9 cellular contexts compared by ENCODE assay signal in the genomic region with DNA sequence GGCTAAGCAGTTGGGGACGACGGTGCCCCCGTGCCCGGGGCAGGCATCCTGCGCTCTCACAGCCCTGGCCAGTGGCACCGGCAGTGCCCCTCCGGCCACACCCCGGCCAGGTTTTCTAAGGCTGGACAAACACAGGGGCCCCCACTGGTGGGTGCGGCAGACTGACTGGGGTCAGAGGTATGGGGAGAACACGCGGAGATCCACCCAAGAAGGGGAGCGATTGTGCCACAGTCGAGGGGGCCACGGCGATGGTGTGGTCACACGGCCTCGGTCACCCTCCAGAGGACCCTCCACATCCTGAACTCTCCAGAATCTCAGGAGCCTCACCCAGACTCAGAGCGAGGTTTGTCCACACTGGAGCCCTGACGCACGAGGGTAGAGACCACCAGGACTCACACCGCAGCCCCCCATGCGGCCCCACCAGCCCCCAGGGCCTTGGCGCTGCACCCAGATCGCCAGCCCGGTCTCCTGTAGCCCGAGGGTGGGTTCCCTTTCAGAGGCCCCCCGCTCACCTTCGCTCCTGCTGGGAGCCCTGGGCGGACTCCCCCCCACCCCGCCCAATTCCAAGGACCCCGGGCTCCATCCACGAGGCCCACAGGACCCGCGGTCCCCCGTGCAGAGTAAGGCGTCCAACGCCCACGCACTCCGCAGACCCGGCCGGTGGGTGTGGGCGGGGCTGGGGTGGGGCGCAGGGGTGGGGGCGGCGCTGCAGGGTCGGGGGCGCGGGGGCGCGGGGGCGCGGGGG. TPM values are rescaled to one million over a fixed set of nuclear protein-coding genes. Genes with fewer than 3 reads are reported as not detected.
DNase-seq lines count a peak whose midpoint lies in the region; ATAC-seq, FAIRE-seq and TF ChIP-seq lines count a peak whose summit lies in the region.
"Had no signal": no experiment of that assay in that cellular context is flagged by ENCODE, and none has a peak within 500 bp of the region (broad histone marks: within the 10 kb centered on the region; RNA-seq: fewer than 3 reads in every experiment).

No MANE protein-coding gene starts in this region.

- TF ChIP-seq EP300 in H1 (IDR thresholded peaks at IDR 0.05; ENCODE audit: borderline replicate concordance in 1 of 2, low read depth in 2 of 2, low read length in 2 of 2) = no peak

- H4K5ac ChIP-seq in H1 (ENCODE audit: insufficient read length, low read depth, low read length) = no peak overlapping the region

- no peaks in the 10 kb centered on the region; the same call in 1 of the 2 replicates for H3K23me2 ChIP-seq in H1 (ENCODE audit: low read depth, low read length)

- peaks cover 0 to 4% (median 0%) of the 10 kb centered on the region in 4 experiments; a peak in 1 of 7 replicates for H3K4me1 ChIP-seq in H1 (replicated peaks in 1 of 4; ENCODE audit: control insufficient read depth in 3 of 4, insufficient read depth in 4 of 4, low read length in 3 of 4)
- H3K4me1 ChIP-seq in psoas muscle = no peaks in the 10 kb centered on the region
- H3K4me1 ChIP-seq in PC-9 (replicated peaks; ENCODE audit: insufficient read depth) = no peaks in the 10 kb centered on the region
- H3K4me1 ChIP-seq in PC-3 (ENCODE audit: insufficient read depth, low read length) = no peaks in the 10 kb centered on the region

- no peak overlapping the region for H3K18ac ChIP-seq in H1 (ENCODE audit: extremely low read depth, low read length)

- TF ChIP-seq RAD21 in H1 (IDR thresholded peaks at IDR 0.05 in 1 of 2, conservative IDR thresholded peaks at IDR 0.05 in 1 of 2; ENCODE audit: low read depth in 2 of 2, low read length in 2 of 2) = no peak

- no peak overlapping the region for H2AK5ac ChIP-seq in H1 (ENCODE audit: low read depth, low read length)

- H2BK12ac ChIP-seq in H1 (ENCODE audit: low read depth, low read length) = 0 out of 2 replicates have a peak overlapping the region, but pooled peaks have one; percentile 39

- H3K14ac ChIP-seq in H1 (ENCODE audit: insufficient read length) = no peak overlapping the region

- H3F3A ChIP-seq in PC-9 (ENCODE audit: insufficient read depth, low read depth) (no peaks in the 10 kb centered on the region; the same call in 1 of the 2 replicates), PC-3 (ENCODE audit: low read length, unreplicated experiment) (no peaks in the 10 kb centered on the region)

- no peaks in the 10 kb centered on the region for H3K79me1 ChIP-seq in H1 (ENCODE audit: low read depth, low read length)

- H3K4me3 ChIP-seq in GM06990 (replicated peaks; ENCODE audit: low read depth, low read length) (peak overlapping the region; percentile 42), H1 (ENCODE audit: extremely low read depth in 1 of 4, insufficient read depth in 2 of 4, low read depth in 3 of 4, low read length in 4 of 4) (no peak overlapping the region; a peak in 1 of 8 replicates), psoas muscle (peak overlapping the region; percentile 5), PC-9 (no peak overlapping the region), PC-3 (ENCODE audit: low read length) (no peak overlapping the region)

- H3K27me3 ChIP-seq in GM06990 (replicated peaks; ENCODE audit: control insufficient read depth, insufficient read depth, low read length) = no peaks in the 10 kb centered on the region
- H3K27me3 ChIP-seq in H1 (replicated peaks in 1 of 4; ENCODE audit: control insufficient read depth in 3 of 4, extremely low read depth in 1 of 4, insufficient read depth in 3 of 4, low read length in 3 of 4) = peaks cover 0 to 15% (median 11%) of the 10 kb centered on the region in 4 experiments; a peak in 4 of 7 replicates
- no peaks in the 10 kb centered on the region for H3K27me3 ChIP-seq in psoas muscle (ENCODE audit: insufficient read depth in 3 of 3, low read length in 2 of 3)
- peaks cover 51% of the 10 kb centered on the region for H3K27me3 ChIP-seq in PC-9 (ENCODE audit: insufficient read depth, low read depth)
- H3K27me3 ChIP-seq in PC-3 (ENCODE audit: low read length) = no peaks in the 10 kb centered on the region

- H2BK120ac ChIP-seq in H1 (replicated peaks; ENCODE audit: low read depth, low read length) = no peak overlapping the region

- no peak overlapping the region for H3K56ac ChIP-seq in H1 (replicated peaks; ENCODE audit: insufficient read length, low read depth, low read length)

- H3K9ac ChIP-seq in H1 (replicated peaks in 1 of 4; ENCODE audit: extremely low read depth in 1 of 4, low read depth in 3 of 4, low read length in 3 of 4) (no peak overlapping the region), PC-3 (ENCODE audit: low read length) (no peak overlapping the region)

- H2BK20ac ChIP-seq in H1 (ENCODE audit: low read length) = no peak overlapping the region

- CTCF ChIA-PET in H1 (lab: Charles Lee; ENCODE audit: partially characterized antibody) = interaction anchor here (1.2 to 2.5 kb wide), 4 partner anchors 8 to 35 kb away, joined by 3 to 8 read pairs (median 6); partner anchors contain the start of gene NEU4
- CTCF ChIA-PET in PC-9 (lab: Charles Lee) = no interaction called here
- CTCF ChIA-PET in PC-3 (lab: Charles Lee) = no interaction called here

- no peaks in the 10 kb centered on the region for H3K9me3 ChIP-seq in H1 (ENCODE audit: insufficient read depth in 2 of 2, low read depth in 1 of 2, low read length in 1 of 2)
- no peaks in the 10 kb centered on the region for H3K9me3 ChIP-seq in psoas muscle
- no peaks in the 10 kb centered on the region for H3K9me3 ChIP-seq in PC-9 (ENCODE audit: insufficient read depth, low read depth)
- no peaks in the 10 kb centered on the region for H3K9me3 ChIP-seq in PC-3 (ENCODE audit: low read length)

- no peak for FAIRE-seq in H1 (lab: Jason Lieb, UNC)

- 86% methylated on average over 23 of the region's 52 CpGs; no CpG with 5 or more reads in 1 of the 2 experiments for WGBS in H1 (ENCODE audit: extremely low coverage in 1 of 2, insufficient coverage in 1 of 2, insufficient read length in 1 of 2, insufficient replicate concordance in 2 of 2, low coverage in 1 of 2, low lambda C conversion rate in 2 of 2, missing lambda C conversion rate in 1 of 2), 2 experiments
- WGBS in psoas muscle, 3 donors = 49 to 78% (median 75%) methylated on average over 30 to 52 of the region's 52 CpGs

- no peaks in the 10 kb centered on the region for H3K36me3 ChIP-seq in GM06990 (ENCODE audit: control insufficient read depth, insufficient read depth, low read length)
- H3K36me3 ChIP-seq in H1 (ENCODE audit: control insufficient read depth in 2 of 4, insufficient read depth in 4 of 4, low read length in 3 of 4) = no peaks in the 10 kb centered on the region
- H3K36me3 ChIP-seq in psoas muscle (ENCODE audit: insufficient read depth in 1 of 2, low read depth in 1 of 2) = no peaks in the 10 kb centered on the region
- H3K36me3 ChIP-seq in PC-9 (ENCODE audit: low read depth) = no peaks in the 10 kb centered on the region
- no peaks in the 10 kb centered on the region for H3K36me3 ChIP-seq in PC-3 (ENCODE audit: low read depth, low read length)

- H3K23ac ChIP-seq in H1 (ENCODE audit: insufficient read length) = no peak overlapping the region

- H2BK5ac ChIP-seq in H1 (ENCODE audit: low read depth, low read length) = no peak overlapping the region

- DNase-seq in GM06990 (ENCODE audit: extremely low read depth, insufficient read length) = peak; percentile 9
- DNase-seq in H1 (ENCODE audit: low read depth in 1 of 2, low spot score in 2 of 2) = peak in 1 of 2 experiments; percentile 51
- DNase-seq in psoas muscle = peak; percentile 16 to 54
- DNase-seq in PC-9 = no peak
- no peak for DNase-seq in AG08395 (ENCODE audit: low spot score)
- no peak for DNase-seq in globus pallidus (ENCODE audit: low spot score)
- no peak for DNase-seq in PC-3
- DNase-seq: foreskin melanocyte had no signal

- H2AFZ ChIP-seq in H1 (ENCODE audit: low read length) (no peak overlapping the region), PC-9 (no peak overlapping the region), PC-3 (ENCODE audit: low read length) (no peak overlapping the region)

- H3K9me2 ChIP-seq in PC-9 (ENCODE audit: insufficient read depth) (no peaks in the 10 kb centered on the region), PC-3 (replicated peaks; ENCODE audit: low read length) (no peaks in the 10 kb centered on the region)

- 0 out of 4 replicates have a peak overlapping the region, but pooled peaks of 1 of the 2 experiments have one; percentile 40 for H3K4me2 ChIP-seq in H1 (ENCODE audit: insufficient read depth in 1 of 2, low read depth in 2 of 2, low read length in 2 of 2)
- no peak overlapping the region for H3K4me2 ChIP-seq in PC-9
- H3K4me2 ChIP-seq in PC-3 (ENCODE audit: low read length) = no peak overlapping the region

- no peak overlapping the region for H4K91ac ChIP-seq in H1 (replicated peaks; ENCODE audit: insufficient read length, low read length)

- no peak overlapping the region; the same call in 1 of the 2 replicates for H4K8ac ChIP-seq in H1 (ENCODE audit: extremely low read depth, insufficient read depth, low read length)

- H4K20me1 ChIP-seq in H1 (replicated peaks in 1 of 2; ENCODE audit: control insufficient read depth in 1 of 2, insufficient read depth in 2 of 2, low read length in 2 of 2) (no peaks in the 10 kb centered on the region), PC-9 (ENCODE audit: insufficient read depth) (no peaks in the 10 kb centered on the region), PC-3 (ENCODE audit: low read length) (no peaks in the 10 kb centered on the region)

- TF ChIP-seq CTCF in GM06990 (IDR thresholded peaks at IDR 0.05; ENCODE audit: insufficient read depth, low read length, poor library complexity, severe bottlenecking) (no peak), H1 (IDR thresholded peaks at IDR 0.05; ENCODE audit: control extremely low read depth in 1 of 3, insufficient read depth in 1 of 3, low read depth in 1 of 3, low read length in 3 of 3) (no peak), psoas muscle (IDR thresholded peaks at IDR 0.05) (no peak), PC-9 (conservative IDR thresholded peaks at IDR 0.05) (no peak), PC-3 (conservative IDR thresholded peaks at IDR 0.05; ENCODE audit: low read depth, low read length) (no peak)

- H2BK15ac ChIP-seq in H1 (ENCODE audit: low read length) = 0 out of 2 replicates have a peak overlapping the region, but pooled peaks have one; percentile 46

- no peak overlapping the region for H3K4ac ChIP-seq in H1 (replicated peaks; ENCODE audit: insufficient read length, low read depth, low read length)

- no peak for TF ChIP-seq POLR2A in H1 (IDR thresholded peaks at IDR 0.05; ENCODE audit: control extremely low read depth in 1 of 2, low read depth in 2 of 2, low read length in 2 of 2)

- POLR2A ChIA-PET in H1 (lab: Charles Lee; ENCODE audit: partially characterized antibody) = interaction anchor here (1.7 to 2.5 kb wide), 2 partner anchors 16 to 26 kb away, joined by 3 to 6 read pairs; partner anchors contain the start of gene RTP5
- POLR2A ChIA-PET in PC-9 (lab: Charles Lee; ENCODE audit: unreplicated experiment) = interaction anchor here (0.6 to 0.7 kb wide), 2 partner anchors 63 to 653 kb away, joined by 11 to 19 read pairs; no protein-coding TSS in a partner anchor
- POLR2A ChIA-PET in PC-3 (lab: Charles Lee; ENCODE audit: unreplicated experiment) = no interaction called here

- H3K27ac ChIP-seq in H1 (ENCODE audit: low read depth, low read length) = no peak overlapping the region
- peak overlapping the region; percentile 9 for H3K27ac ChIP-seq in psoas muscle
- H3K27ac ChIP-seq in PC-9 = no peak overlapping the region
- no peak overlapping the region for H3K27ac ChIP-seq in PC-3 (ENCODE audit: low read length)

- ATAC-seq in HG03175 (IDR thresholded peaks at IDR 0.05; ENCODE audit: unreplicated experiment) = peak; percentile 20
- peak in 2 of 4 donors; percentile 13 to 25 for ATAC-seq in psoas muscle
- ATAC-seq in PC-3 = no peak

- H3K79me2 ChIP-seq in H1 (ENCODE audit: control insufficient read depth in 1 of 2, insufficient read depth in 2 of 2, low read length in 2 of 2) (no peaks in the 10 kb centered on the region), PC-9 (ENCODE audit: low read depth) (no peaks in the 10 kb centered on the region), PC-3 (ENCODE audit: low read length) (no peaks in the 10 kb centered on the region)

- BruUV-seq in PC-9 (replicated peaks; lab: Mats Ljungman, UMichigan) (no TSS peak), PC-3 (replicated peaks; lab: Mats Ljungman, UMichigan) (no TSS peak)

- intact Hi-C loops in psoas muscle (cut with DNase I) = loop anchor here in 1 of 2 donors (2.0 kb wide), 1 partner anchor 21 kb away; no protein-coding TSS in a partner anchor
- intact Hi-C loops in PC-9 (cut with micrococcal nuclease; ENCODE audit: unreplicated experiment) = loop anchor here (2.0 kb wide), 1 partner anchor 69 kb away; no protein-coding TSS in a partner anchor
- intact Hi-C loops in PC-3 (cut with micrococcal nuclease) = no loop called here

RNA-seq across cellular contexts. Expression of gene PDCD1, which starts 15.2 kb away (rescaled TPM):
- total RNA-seq in H1 (2021; fragmentation: NEBNext Ultra II Directional; extraction: Animal tissue kit (Norgen Biotek cat#: 25700)) = 0.48 and 0.73 TPM in 2 replicates
- polyA plus RNA-seq in H1 (2011; rRNA removed) (1.1 and 1.5 TPM in 2 replicates), psoas muscle (under 1 TPM; 0.03 to 0.06 (median 0.05) TPM)
- 1.1 TPM for polyA plus RNA-seq in H1 (2011; cell fraction: cytosol; rRNA removed)
- polyA plus RNA-seq in H1 (2011; cell fraction: nucleus; rRNA removed) = 1.8 TPM
- 0.37 to 0.80 TPM (median 0.56 TPM) in 4 replicates for polyA plus RNA-seq in H1 (2012, experiment 1 of 2)
- 0.41 TPM for polyA plus RNA-seq in H1 (2012, experiment 2 of 2)
- 1.5 TPM for polyA plus RNA-seq in H1 (2013, experiment 1 of 2)
- 1.5 TPM for polyA plus RNA-seq in H1 (2013, experiment 2 of 2)
- 0.22 and 0.24 TPM in 2 replicates for polyA minus RNA-seq in H1 (2011; rRNA and poly(A)+ RNA removed)
- 2.5 TPM for polyA minus RNA-seq in H1 (2011; cell fraction: cytosol; rRNA and poly(A)+ RNA removed)
- polyA minus RNA-seq in H1 (2011; cell fraction: nucleus; rRNA and poly(A)+ RNA removed) = 0.30 TPM
- total RNA-seq in psoas muscle (under 1 TPM in 2 of 4 donors, not detected in 2; 0.20 to 0.30 TPM), PC-9 (2021) (not detected in 2 replicates), PC-3 (2014; rRNA removed) (not detected in 2 replicates)

RNA-seq across cellular contexts. Expression of gene RTP5, which starts 26.0 kb away (rescaled TPM):
- not detected in 2 replicates for total RNA-seq in H1 (2021; fragmentation: NEBNext Ultra II Directional; extraction: Animal tissue kit (Norgen Biotek cat#: 25700))
- polyA plus RNA-seq in H1 (2011; rRNA removed) (0.03 TPM in 1 of 2 replicates, not detected in the other), psoas muscle (under 1 TPM in 1 of 3 donors, not detected in 2; 0.01 TPM)
- polyA plus RNA-seq in H1 (2011; cell fraction: cytosol; rRNA removed) = not detected
- not detected for polyA plus RNA-seq in H1 (2011; cell fraction: nucleus; rRNA removed)
- not detected in 4 replicates for polyA plus RNA-seq in H1 (2012, experiment 1 of 2)
- not detected for polyA plus RNA-seq in H1 (2012, experiment 2 of 2)
- polyA plus RNA-seq in H1 (2013, experiment 1 of 2) = not detected
- not detected for polyA plus RNA-seq in H1 (2013, experiment 2 of 2)
- polyA minus RNA-seq in H1 (2011; rRNA and poly(A)+ RNA removed) = not detected in 2 replicates
- not detected for polyA minus RNA-seq in H1 (2011; cell fraction: cytosol; rRNA and poly(A)+ RNA removed)
- polyA minus RNA-seq in H1 (2011; cell fraction: nucleus; rRNA and poly(A)+ RNA removed) = not detected
- total RNA-seq in psoas muscle (not detected), PC-9 (2021) (not detected in 2 replicates), PC-3 (2014; rRNA removed) (not detected in 2 replicates)

RNA-seq across cellular contexts. Expression of gene NEU4, which starts 34.5 kb away (rescaled TPM):
- total RNA-seq in H1 (2021; fragmentation: NEBNext Ultra II Directional; extraction: Animal tissue kit (Norgen Biotek cat#: 25700)) = 0.50 and 0.82 TPM in 2 replicates
- 0.32 and 0.89 TPM in 2 replicates for polyA plus RNA-seq in H1 (2011; rRNA removed)
- polyA plus RNA-seq in H1 (2011; cell fraction: cytosol; rRNA removed) = 0.45 TPM
- polyA plus RNA-seq in H1 (2011; cell fraction: nucleus; rRNA removed) = 2.0 TPM
- 0.23 to 0.82 TPM (median 0.62 TPM) in 3 of 4 replicates, not detected in the other for polyA plus RNA-seq in H1 (2012, experiment 1 of 2)
- polyA plus RNA-seq in H1 (2012, experiment 2 of 2) = 0.28 TPM
- polyA plus RNA-seq in H1 (2013, experiment 1 of 2) = 0.39 TPM
- polyA plus RNA-seq in H1 (2013, experiment 2 of 2) = 0.07 TPM
- not detected in 2 replicates for polyA minus RNA-seq in H1 (2011; rRNA and poly(A)+ RNA removed)
- not detected for polyA minus RNA-seq in H1 (2011; cell fraction: cytosol; rRNA and poly(A)+ RNA removed)
- polyA minus RNA-seq in H1 (2011; cell fraction: nucleus; rRNA and poly(A)+ RNA removed) = 0.50 TPM
- 10 to 100 TPM in 2 of 4 donors, 1 to 10 TPM in 1, under 1 TPM in 1; 0.44 to 18.0 (median 9.1) TPM for total RNA-seq in psoas muscle
- polyA plus RNA-seq in psoas muscle = 10 to 100 TPM in 1 of 3 donors, 1 to 10 TPM in 1, under 1 TPM in 1; 0.73 to 54.6 (median 3.4) TPM
- 0.90 and 0.92 TPM in 2 replicates for total RNA-seq in PC-9 (2021)
- total RNA-seq in PC-3 (2014; rRNA removed) = not detected in 2 replicates

Comparison
In these comparisons a context has a peak if more than half of its experiments do, and no peak if none do; other contexts are left out.
1. DNase-seq: peak in GM06990 (single experiment) and psoas muscle (2 of 2); none in PC-9 (0 of 2), AG08395 (single experiment), globus pallidus (single experiment) and PC-3 (single experiment).
2. H3K4me3 ChIP-seq: peak in GM06990 (single experiment) and psoas muscle (single experiment); none in H1 (0 of 4), PC-9 (single experiment) and PC-3 (single experiment).